Comparison of ENCODE assay signal across 8 cellular contexts in the genomic region with DNA sequence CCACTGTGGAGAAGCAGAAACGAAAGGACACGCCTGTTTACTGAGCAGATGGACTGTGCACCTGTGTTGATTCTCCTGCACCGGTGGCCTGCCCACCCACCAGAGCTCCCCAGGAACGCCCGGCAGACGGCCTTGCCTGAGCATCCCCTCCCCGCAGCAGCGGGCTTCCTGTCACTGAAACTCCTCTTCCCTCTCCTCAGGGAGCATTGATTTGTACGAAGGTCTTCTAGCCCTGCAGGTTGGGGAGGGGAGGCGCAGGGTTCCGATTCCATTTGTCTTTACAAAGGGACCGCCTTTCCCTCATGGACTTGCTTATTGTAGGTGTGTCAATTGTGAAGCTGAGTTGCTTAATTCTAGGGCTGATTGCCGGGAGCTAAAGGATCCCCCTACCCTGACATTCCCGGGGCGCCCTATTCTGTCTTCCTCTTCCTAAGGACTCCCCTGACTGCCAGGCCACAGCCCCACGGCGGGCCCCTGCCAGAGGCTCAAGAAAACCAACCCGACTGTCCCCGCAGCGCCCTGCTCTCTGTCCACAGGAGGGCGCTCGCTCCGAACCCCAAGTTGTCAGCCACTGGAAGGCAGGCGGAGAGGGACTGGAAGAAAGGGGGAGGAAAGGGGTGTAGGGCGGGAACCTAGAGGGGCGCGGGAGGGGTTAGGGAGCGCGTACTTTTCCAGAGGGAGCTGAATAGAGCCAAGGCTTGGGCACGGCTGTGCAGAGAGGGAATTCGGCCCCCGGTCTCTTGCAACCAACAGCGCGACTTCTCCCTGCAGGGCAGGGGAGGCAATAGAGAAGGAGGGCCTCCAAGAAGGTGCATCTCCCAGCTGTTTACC. TPM values are rescaled to one million over a fixed set of nuclear protein-coding genes. Genes with fewer than 3 reads are reported as not detected.
DNase-seq lines count a peak whose midpoint lies in the region; ATAC-seq and TF ChIP-seq lines count a peak whose summit lies in the region.

No MANE protein-coding gene starts in this region.

- H3K9me3 ChIP-seq in gastroesophageal sphincter (no peaks in the 10 kb centered on the region), neural progenitor cell (ENCODE audit: low read depth) (no peaks in the 10 kb centered on the region)

- H3K36me3 ChIP-seq in gastroesophageal sphincter (peaks cover 0 to 12% of the 10 kb centered on the region in 2 donors), neural progenitor cell (no peaks in the 10 kb centered on the region)

- peak; percentile 88 for TF ChIP-seq CTCF in Calu3 (IDR thresholded peaks at IDR 0.05; ENCODE audit: unreplicated experiment)
- TF ChIP-seq CTCF in LNCaP clone FGC (IDR thresholded peaks at IDR 0.05; ENCODE audit: control insufficient read depth, extremely low read depth, insufficient read depth) = peak; percentile 44
- peak in 3 of 4 experiments; percentile 92 to 97 (median 94) for TF ChIP-seq CTCF in gastroesophageal sphincter (IDR thresholded peaks at IDR 0.05)
- TF ChIP-seq CTCF in neural progenitor cell (IDR thresholded peaks at IDR 0.05) = peak; percentile 97

- H3K27me3 ChIP-seq in gastroesophageal sphincter (no peaks in the 10 kb centered on the region), neural progenitor cell (no peaks in the 10 kb centered on the region)

- TF ChIP-seq POLR2A in gastroesophageal sphincter (IDR thresholded peaks at IDR 0.05) = peak in 1 of 2 donors; percentile 11

- peaks cover 47% of the 10 kb centered on the region for H3K4me1 Mint-ChIP-seq in Calu3 (ENCODE audit: low read depth, unreplicated experiment)
- H3K4me1 Mint-ChIP-seq in neural progenitor cell = peaks cover 29% of the 10 kb centered on the region

- TF ChIP-seq EP300 in gastroesophageal sphincter (IDR thresholded peaks at IDR 0.05) = no peak

- BruUV-seq in Calu3 (replicated peaks; lab: Mats Ljungman, UMichigan) = no TSS peak

- H3K27me3 Mint-ChIP-seq in Calu3 (ENCODE audit: unreplicated experiment) (no peaks in the 10 kb centered on the region), neural progenitor cell (ENCODE audit: insufficient read depth, low read depth) (peaks cover 6% of the 10 kb centered on the region)

- CTCF ChIA-PET in Calu3 (lab: Charles Lee) = interaction anchor here (0.7 to 6.0 kb wide), 15 partner anchors 12 to 805 kb away, joined by 3 to 117 read pairs (median 6); a partner anchor contains a TSS

- no peak overlapping the region for H3K9ac ChIP-seq in neural progenitor cell

- H4K20me1 ChIP-seq in neural progenitor cell (ENCODE audit: low read depth) = no peaks in the 10 kb centered on the region

- H3K4me3 Mint-ChIP-seq in Calu3 (ENCODE audit: low read depth, unreplicated experiment) = peak overlapping the region; percentile 93
- H3K4me3 Mint-ChIP-seq in neural progenitor cell = peak overlapping the region; percentile 68

- 23 to 33% methylated on average over 11 to 15 of the region's 34 CpGs for WGBS in gastroesophageal sphincter (ENCODE audit: low coverage in 1 of 2), 2 donors

- H3K4me1 ChIP-seq in gastroesophageal sphincter (peaks cover 0 to 54% (median 21%) of the 10 kb centered on the region in 3 donors), neural progenitor cell (peaks cover 17% of the 10 kb centered on the region)

- H3K4me3 ChIP-seq in LNCaP clone FGC (ENCODE audit: low read depth, low read length) = no peak overlapping the region
- peak overlapping the region; percentile 86 to 90 for H3K4me3 ChIP-seq in gastroesophageal sphincter
- H3K4me3 ChIP-seq in neural progenitor cell = peak overlapping the region; percentile 31

- peaks cover 58% of the 10 kb centered on the region for H3K36me3 Mint-ChIP-seq in Calu3 (ENCODE audit: insufficient read depth, unreplicated experiment)
- no peaks in the 10 kb centered on the region for H3K36me3 Mint-ChIP-seq in neural progenitor cell

- no peaks in the 10 kb centered on the region for H3K9me3 Mint-ChIP-seq in Calu3 (ENCODE audit: low read depth, unreplicated experiment)
- H3K9me3 Mint-ChIP-seq in neural progenitor cell = peaks cover 2% of the 10 kb centered on the region

- H3K79me2 ChIP-seq in neural progenitor cell (ENCODE audit: low read depth) = no peaks in the 10 kb centered on the region

- peak overlapping the region; percentile 95 to 99 (median 98) for H3K27ac ChIP-seq in gastroesophageal sphincter
- H3K27ac ChIP-seq in neural progenitor cell = no peak overlapping the region

- DNase-seq in Calu3 (peak; percentile 93), LNCaP clone FGC (ENCODE audit: low read depth) (no peak), SK-MEL-5 (ENCODE audit: low read depth, low spot score) (peak; percentile 77), neural progenitor cell (ENCODE audit: low spot score) (peak; percentile 95), stromal cell of bone marrow (ENCODE audit: low read depth) (peak; percentile 88)
- peak; percentile 76 for DNase-seq in activated naive CD4-positive, alpha-beta T cell treated with anti-CD3 and anti-CD28 coated beads, Interleukin-2, amount 50 U/mL, for 16 hours

- ATAC-seq in gastroesophageal sphincter (peak; percentile 60), HG03095 (IDR thresholded peaks at IDR 0.05; ENCODE audit: unreplicated experiment) (no peak)

- peak overlapping the region; percentile 77 for H3K27ac Mint-ChIP-seq in Calu3 (ENCODE audit: unreplicated experiment)
- H3K27ac Mint-ChIP-seq in neural progenitor cell = peak overlapping the region; percentile 44

- peak overlapping the region; percentile 72 for H3K4me2 ChIP-seq in neural progenitor cell

- intact Hi-C loops in Calu3 (cut with micrococcal nuclease; ENCODE audit: unreplicated experiment) = loop anchor here (1.0 to 2.0 kb wide), 2 partner anchors 22 to 35 kb away; no protein-coding TSS in a partner anchor

- in situ Hi-C loops in SK-MEL-5 (cut with HindIII; ENCODE audit: low pct_unique_long_range_greater_than_20kb, low sequenced_read_pairs) = no loop called here

- peaks cover 15% of the 10 kb centered on the region for H3F3A ChIP-seq in neural progenitor cell (ENCODE audit: low read depth)

- peak overlapping the region; percentile 93 for H2AFZ ChIP-seq in neural progenitor cell (replicated peaks)

RNA-seq across cellular contexts. Expression of a gene that starts 2.8 kb away (rescaled TPM):
- 1,521 and 2,023 TPM in 2 replicates for total RNA-seq in Calu3 (2022)
- total RNA-seq in SK-MEL-5 (2014; rRNA removed; shearing (Covaris generic)) = 185 and 198 TPM in 2 replicates
- polyA plus RNA-seq in SK-MEL-5 (2015; cell fraction: cytosol; rRNA removed) = 226 and 252 TPM in 2 replicates
- polyA plus RNA-seq in SK-MEL-5 (2015; cell fraction: nucleus; rRNA removed) = 15.0 and 37.2 TPM in 2 replicates
- 100 to 1,000 TPM; 595 to 840 (median 634) TPM for total RNA-seq in gastroesophageal sphincter
- total RNA-seq in neural progenitor cell (ENCODE audit: low replicate concordance) = 0.34 TPM in 1 of 2 replicates, not detected in the other

RNA-seq across cellular contexts. Expression of a gene that starts 7.8 kb away (rescaled TPM):
- total RNA-seq in Calu3 (2022) = not detected in 2 replicates
- not detected in 2 replicates for total RNA-seq in SK-MEL-5 (2014; rRNA removed; shearing (Covaris generic))
- polyA plus RNA-seq in SK-MEL-5 (2015; cell fraction: cytosol; rRNA removed) = not detected in 2 replicates
- polyA plus RNA-seq in SK-MEL-5 (2015; cell fraction: nucleus; rRNA removed) = not detected in 2 replicates
- not detected for total RNA-seq in gastroesophageal sphincter
- total RNA-seq in neural progenitor cell (ENCODE audit: low replicate concordance) = not detected in 2 replicates

RNA-seq across cellular contexts. Expression of a gene that starts 12.6 kb away (rescaled TPM):
- total RNA-seq in Calu3 (2022) (19.8 and 20.5 TPM in 2 replicates), gastroesophageal sphincter (100 to 1,000 TPM; 135 to 345 (median 259) TPM), neural progenitor cell (ENCODE audit: low replicate concordance) (22.4 and 34.3 TPM in 2 replicates)
- total RNA-seq in SK-MEL-5 (2014; rRNA removed; shearing (Covaris generic)) = 0.51 TPM in 1 of 2 replicates, not detected in the other
- 1.8 TPM in 1 of 2 replicates, not detected in the other for polyA plus RNA-seq in SK-MEL-5 (2015; cell fraction: cytosol; rRNA removed)
- not detected in 2 replicates for polyA plus RNA-seq in SK-MEL-5 (2015; cell fraction: nucleus; rRNA removed)

RNA-seq across cellular contexts. Expression of a gene that starts 16.1 kb away (rescaled TPM):
- not detected in 2 replicates for total RNA-seq in Calu3 (2022)
- total RNA-seq in SK-MEL-5 (2014; rRNA removed; shearing (Covaris generic)) = 0.63 TPM in 1 of 2 replicates, not detected in the other
- 0.62 and 3.8 TPM in 2 replicates for polyA plus RNA-seq in SK-MEL-5 (2015; cell fraction: cytosol; rRNA removed)
- not detected in 2 replicates for polyA plus RNA-seq in SK-MEL-5 (2015; cell fraction: nucleus; rRNA removed)
- total RNA-seq in gastroesophageal sphincter = 1 to 10 TPM in 2 of 4 donors, under 1 TPM in 1, not detected in 1; 0.69 to 6.0 (median 1.1) TPM
- total RNA-seq in neural progenitor cell (ENCODE audit: low replicate concordance) = not detected in 2 replicates

RNA-seq across cellular contexts. Expression of a gene that starts 32.7 kb away (rescaled TPM):
- 11.1 and 14.1 TPM in 2 replicates for total RNA-seq in Calu3 (2022)
- 0.24 and 2.2 TPM in 2 replicates for total RNA-seq in SK-MEL-5 (2014; rRNA removed; shearing (Covaris generic))
- 1.2 and 1.5 TPM in 2 replicates for polyA plus RNA-seq in SK-MEL-5 (2015; cell fraction: cytosol; rRNA removed)
- polyA plus RNA-seq in SK-MEL-5 (2015; cell fraction: nucleus; rRNA removed) = 0.28 and 1.6 TPM in 2 replicates
- total RNA-seq in gastroesophageal sphincter = 10 to 100 TPM in 2 of 4 donors, 1 to 10 TPM in 2; 2.7 to 73.3 (median 14.2) TPM
- total RNA-seq in neural progenitor cell (ENCODE audit: low replicate concordance) = not detected in 2 replicates

Comparison
In these comparisons a context has a peak if more than half of its experiments do, and no peak if none do; other contexts are left out.
1. CTCF ChIP-seq: peak in every context shown above with its lines; median percentile 97 in neural progenitor cell; 94 in gastroesophageal sphincter; 88 in Calu3; 44 in LNCaP clone FGC.
2. RNA of a gene that starts 2.8 kb away (total RNA-seq): 1,521 to 2,023 TPM in Calu3, 595 to 840 TPM in gastroesophageal sphincter and 185 to 198 TPM in SK-MEL-5; 0.34 TPM in neural progenitor cell; every median in the first group is over 100 times any median in the second.
3. RNA of a gene that starts 12.6 kb away (total RNA-seq): 135 to 345 TPM in gastroesophageal sphincter, 22.4 to 34.3 TPM in neural progenitor cell and 19.8 to 20.5 TPM in Calu3; 0.51 TPM in SK-MEL-5; every median in the first group is over 10 times any median in the second.